2 cellular contexts compared by ENCODE assay signal in the genomic region with DNA sequence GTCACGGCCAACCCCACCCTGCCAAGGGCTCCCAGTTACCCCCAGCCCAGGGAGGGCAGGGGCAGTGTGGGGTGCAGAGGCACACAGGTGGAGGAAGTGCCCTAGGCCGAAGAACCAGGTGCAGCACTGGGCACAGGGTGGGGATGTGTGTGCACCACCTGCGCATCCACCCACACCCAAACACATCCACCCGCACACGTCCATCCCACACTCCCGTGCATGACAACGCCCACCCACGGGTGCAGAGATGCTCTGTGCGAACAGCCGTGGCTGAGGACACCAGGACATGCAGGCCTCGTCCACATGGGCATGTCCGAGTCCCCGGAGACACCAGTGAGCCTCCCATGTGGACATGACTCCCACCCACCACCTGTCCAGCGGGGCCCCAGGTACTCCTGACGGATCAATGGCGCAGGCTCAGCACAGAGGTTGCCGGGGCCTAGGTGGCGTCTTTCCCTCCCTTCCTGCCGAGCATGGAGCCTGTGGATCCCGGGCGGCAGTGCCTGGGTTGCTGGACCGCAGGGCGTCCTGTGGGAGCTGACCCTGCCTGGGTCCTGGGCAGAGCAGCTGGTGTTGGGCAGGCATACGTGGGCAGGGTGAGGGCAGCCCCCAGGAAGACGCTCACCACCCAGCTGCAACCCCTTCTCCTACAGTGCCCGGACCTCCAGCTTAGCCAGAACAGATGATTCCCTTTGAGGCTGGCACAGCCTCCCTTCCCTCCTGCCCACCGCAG.
TF ChIP-seq lines count a peak whose summit lies in the region.

No MANE protein-coding gene starts in this region.

TF ChIP-seq in HCT116, 20 proteins besides CTCF, POLR2A, EP300 and RAD21:
- TF ChIP-seq, protein P1, sequence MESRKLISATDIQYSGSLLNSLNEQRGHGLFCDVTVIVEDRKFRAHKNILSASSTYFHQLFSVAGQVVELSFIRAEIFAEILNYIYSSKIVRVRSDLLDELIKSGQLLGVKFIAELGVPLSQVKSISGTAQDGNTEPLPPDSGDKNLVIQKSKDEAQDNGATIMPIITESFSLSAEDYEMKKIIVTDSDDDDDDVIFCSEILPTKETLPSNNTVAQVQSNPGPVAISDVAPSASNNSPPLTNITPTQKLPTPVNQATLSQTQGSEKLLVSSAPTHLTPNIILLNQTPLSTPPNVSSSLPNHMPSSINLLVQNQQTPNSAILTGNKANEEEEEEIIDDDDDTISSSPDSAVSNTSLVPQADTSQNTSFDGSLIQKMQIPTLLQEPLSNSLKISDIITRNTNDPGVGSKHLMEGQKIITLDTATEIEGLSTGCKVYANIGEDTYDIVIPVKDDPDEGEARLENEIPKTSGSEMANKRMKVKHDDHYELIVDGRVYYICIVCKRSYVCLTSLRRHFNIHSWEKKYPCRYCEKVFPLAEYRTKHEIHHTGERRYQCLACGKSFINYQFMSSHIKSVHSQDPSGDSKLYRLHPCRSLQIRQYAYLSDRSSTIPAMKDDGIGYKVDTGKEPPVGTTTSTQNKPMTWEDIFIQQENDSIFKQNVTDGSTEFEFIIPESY (IDR thresholded peaks at IDR 0.05; ENCODE audit: extremely low read depth, insufficient replicate concordance, low read length), result no peak

TF ChIP-seq in K562, 482 proteins besides CTCF, POLR2A, EP300 and RAD21:
- TF ChIP-seq, protein P2, sequence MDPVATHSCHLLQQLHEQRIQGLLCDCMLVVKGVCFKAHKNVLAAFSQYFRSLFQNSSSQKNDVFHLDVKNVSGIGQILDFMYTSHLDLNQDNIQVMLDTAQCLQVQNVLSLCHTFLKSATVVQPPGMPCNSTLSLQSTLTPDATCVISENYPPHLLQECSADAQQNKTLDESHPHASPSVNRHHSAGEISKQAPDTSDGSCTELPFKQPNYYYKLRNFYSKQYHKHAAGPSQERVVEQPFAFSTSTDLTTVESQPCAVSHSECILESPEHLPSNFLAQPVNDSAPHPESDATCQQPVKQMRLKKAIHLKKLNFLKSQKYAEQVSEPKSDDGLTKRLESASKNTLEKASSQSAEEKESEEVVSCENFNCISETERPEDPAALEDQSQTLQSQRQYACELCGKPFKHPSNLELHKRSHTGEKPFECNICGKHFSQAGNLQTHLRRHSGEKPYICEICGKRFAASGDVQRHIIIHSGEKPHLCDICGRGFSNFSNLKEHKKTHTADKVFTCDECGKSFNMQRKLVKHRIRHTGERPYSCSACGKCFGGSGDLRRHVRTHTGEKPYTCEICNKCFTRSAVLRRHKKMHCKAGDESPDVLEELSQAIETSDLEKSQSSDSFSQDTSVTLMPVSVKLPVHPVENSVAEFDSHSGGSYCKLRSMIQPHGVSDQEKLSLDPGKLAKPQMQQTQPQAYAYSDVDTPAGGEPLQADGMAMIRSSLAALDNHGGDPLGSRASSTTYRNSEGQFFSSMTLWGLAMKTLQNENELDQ (CRISPR knock-in tag; IDR thresholded peaks at IDR 0.05; ENCODE audit: borderline replicate concordance), result no peak
- peak; percentile 27; the same call in 1 of the 2 replicates for TF ChIP-seq POLR2G (IDR thresholded peaks at IDR 0.05; ENCODE audit: low read depth, low read length)
